ENCODE assay signal across 1 cellular context in genomic region chr12:57607958-57608663, GRCh38.
TF ChIP-seq lines count a peak whose summit lies in the region.

No MANE protein-coding gene starts in this region.

TF ChIP-seq in K562, 482 proteins besides CTCF, POLR2A, EP300 and RAD21:
- TF ChIP-seq PHTF2 (CRISPR knock-in tag; IDR thresholded peaks at IDR 0.05) = no peak
- TF ChIP-seq ZNF695 (CRISPR knock-in tag; IDR thresholded peaks at IDR 0.05) = no peak
- TF ChIP-seq C11orf30 (IDR thresholded peaks at IDR 0.05; ENCODE audit: low read depth) = peak; percentile 36; the same call in 1 of the 2 replicates
- TF ChIP-seq ZNF316 (IDR thresholded peaks at IDR 0.05) = peak; percentile 56
- no peak for TF ChIP-seq ELF1 (tag; IDR thresholded peaks at IDR 0.05)
